ENCODE assay signal across 21 cellular contexts in genomic region chr2:138979131-138979530, GRCh38.
"Had no signal": no experiment of that assay in that cellular context is flagged by ENCODE, and none has a peak within 500 bp of the region (broad histone marks: within the 10 kb centered on the region; RNA-seq: fewer than 3 reads in every experiment).

No MANE protein-coding gene starts in this region.

- H3K4me3 ChIP-seq: K562, SJCRH30 had no signal

- DNase-seq: Kasumi-1, MM.1S, NCI-H1092 treated with DMSO at 0.1 percent for 48 hours, NCI-H1436, NCI-H187, NCI-H2029, NCI-H2081 treated with DMSO at 0.1 percent for 48 hours, NCI-H2171, NCI-H226, NCI-H446, NCI-H510A, NCI-H526 treated with DMSO at 0.1 percent for 48 hours, NCI-H774, SHP77 treated with DMSO at 0.1 percent for 48 hours, SJCRH30, T-helper 1 cell had no signal

- ATAC-seq: K562, Panc1, Right ventricle myocardium inferior, SK-N-SH treated with all-trans-retinoic acid at 6 μM for 48 hours had no signal

- FAIRE-seq: HTR-8/SVneo, K562 had no signal
